ENCODE assay signal across 15 cellular contexts in the genomic region with DNA sequence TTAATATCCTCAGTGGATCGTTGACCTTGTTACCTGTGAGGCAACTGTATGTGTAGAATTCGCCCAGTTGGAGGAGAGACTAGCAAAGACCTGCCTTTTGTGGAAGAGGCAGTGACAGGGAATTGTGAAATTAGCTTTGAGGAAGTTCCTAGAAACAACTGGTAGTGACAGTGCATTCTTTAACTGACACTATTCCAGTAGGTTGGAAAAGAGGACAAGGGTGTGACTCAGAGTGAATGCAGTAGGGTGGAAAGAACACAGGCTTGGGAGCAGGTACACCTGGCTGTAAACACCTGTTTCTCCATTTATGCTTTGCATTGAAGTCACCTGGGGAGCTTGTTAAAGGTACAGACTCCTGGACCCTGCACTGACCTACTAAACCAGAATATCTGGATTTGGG.
DNase-seq lines count a peak whose midpoint lies in the region; ATAC-seq and TF ChIP-seq lines count a peak whose summit lies in the region.
"Had no signal": no experiment of that assay in that cellular context is flagged by ENCODE, and none has a peak within 500 bp of the region (broad histone marks: within the 10 kb centered on the region; RNA-seq: fewer than 3 reads in every experiment).

No MANE protein-coding gene starts in this region.

- no peaks in the 10 kb centered on the region for H3K36me3 ChIP-seq in body of pancreas (replicated peaks in 1 of 2; ENCODE audit: insufficient read depth in 1 of 2, low read depth in 2 of 2)
- H3K36me3 ChIP-seq: HAP-1, heart left ventricle had no signal

- H3K4me1 Mint-ChIP-seq in nephron progenitor cell (peaks cover 31% of the 10 kb centered on the region), mesothelial cell of epicardium (peaks cover 18% of the 10 kb centered on the region)
- peaks cover 8% of the 10 kb centered on the region for H3K4me1 Mint-ChIP-seq in activated T-cell treated with anti-CD3 and anti-CD28 coated beads, Interleukin-2, amount 50 U/mL, for 4 hours (ENCODE audit: low read depth)

- no peak overlapping the region for H3K4me3 ChIP-seq in body of pancreas
- H3K4me3 ChIP-seq: HAP-1 had no signal

- intact Hi-C loops in body of pancreas (cut with DNase I), result no loop called here

- H3K9me3 Mint-ChIP-seq in nephron progenitor cell (no peaks in the 10 kb centered on the region), mesothelial cell of epicardium (no peaks in the 10 kb centered on the region)
- H3K9me3 Mint-ChIP-seq in activated T-cell treated with anti-CD3 and anti-CD28 coated beads, Interleukin-2, amount 50 U/mL, for 4 hours, result no peaks in the 10 kb centered on the region
- H3K9me3 Mint-ChIP-seq: activated naive CD4-positive, alpha-beta T cell treated with anti-CD3 and anti-CD28 coated beads, Interleukin-2, amount 50 U/mL, for 72 hours had no signal

- H3K27ac ChIP-seq in body of pancreas, result peak overlapping the region; percentile 49 to 88 (median 80)

- H3K27ac Mint-ChIP-seq in nephron progenitor cell (no peak overlapping the region), mesothelial cell of epicardium (no peak overlapping the region)
- H3K27ac Mint-ChIP-seq: activated naive CD4-positive, alpha-beta T cell treated with anti-CD3 and anti-CD28 coated beads, Interleukin-2, amount 50 U/mL, for 72 hours had no signal

- 21 to 25% methylated on average over 2 of the region's 2 CpGs for WGBS in body of pancreas, 2 donors

- peak; percentile 73 for ATAC-seq in body of pancreas
- ATAC-seq in activated T-cell treated with anti-CD3 and anti-CD28 coated beads, Interleukin-2, amount 50 U/mL, for 4 hours, result no peak
- no peak for ATAC-seq in HG02759 (IDR thresholded peaks at IDR 0.05; ENCODE audit: unreplicated experiment)
- ATAC-seq: activated naive CD4-positive, alpha-beta T cell treated with anti-CD3 and anti-CD28 coated beads, Interleukin-2, amount 50 U/mL, for 72 hours; heart left ventricle had no signal

- TF ChIP-seq CTCF in body of pancreas (IDR thresholded peaks at IDR 0.05) (peak in 2 of 7 experiments; percentile 3 to 5), nephron progenitor cell (IDR thresholded peaks at IDR 0.05) (no peak), mesothelial cell of epicardium (IDR thresholded peaks at IDR 0.05; ENCODE audit: unreplicated experiment) (no peak)

- peak in 2 of 3 donors; percentile 5 to 12 for TF ChIP-seq POLR2A in body of pancreas (IDR thresholded peaks at IDR 0.05)

- DNase-seq in HuH-7 (ENCODE audit: low spot score) (peak; percentile 16), NCI-H2029 treated with DMSO at 0.1 percent for 48 hours (lab: John Stamatoyannopoulos, UW) (peak; percentile 67), body of pancreas (peak; percentile 52 to 81 (median 76)), nephron progenitor cell (no peak), mesothelial cell of epicardium (ENCODE audit: low spot score in 2 of 2, unreplicated experiment in 2 of 2) (no peak), D341Med (ENCODE audit: low spot score) (no peak)
- no peak for DNase-seq in activated T-cell treated with anti-CD3 and anti-CD28 coated beads, Interleukin-2, amount 50 U/mL, for 4 hours
- DNase-seq: erythroblast, heart left ventricle, NCI-H1092, NCI-H774, nucleus accumbens had no signal

- H3K36me3 Mint-ChIP-seq in nephron progenitor cell (ENCODE audit: low read depth) (no peaks in the 10 kb centered on the region), mesothelial cell of epicardium (no peaks in the 10 kb centered on the region)
- no peaks in the 10 kb centered on the region for H3K36me3 Mint-ChIP-seq in activated T-cell treated with anti-CD3 and anti-CD28 coated beads, Interleukin-2, amount 50 U/mL, for 4 hours (ENCODE audit: insufficient read depth)
- H3K36me3 Mint-ChIP-seq: activated naive CD4-positive, alpha-beta T cell treated with anti-CD3 and anti-CD28 coated beads, Interleukin-2, amount 50 U/mL, for 72 hours had no signal

- H3K4me1 ChIP-seq in body of pancreas, result peaks cover 47% of the 10 kb centered on the region
- H3K4me1 ChIP-seq: HAP-1 had no signal

- H3K27me3 Mint-ChIP-seq in nephron progenitor cell (ENCODE audit: low read depth, poor library complexity), result peaks cover 91% of the 10 kb centered on the region
- peaks cover 63% of the 10 kb centered on the region for H3K27me3 Mint-ChIP-seq in activated T-cell treated with anti-CD3 and anti-CD28 coated beads, Interleukin-2, amount 50 U/mL, for 4 hours (ENCODE audit: low read depth)
- peaks cover 97% of the 10 kb centered on the region for H3K27me3 Mint-ChIP-seq in mesothelial cell of epicardium (ENCODE audit: low read depth)

- H3K4me3 Mint-ChIP-seq in nephron progenitor cell (peak overlapping the region; percentile 88), mesothelial cell of epicardium (no peak overlapping the region)
- no peak overlapping the region for H3K4me3 Mint-ChIP-seq in activated T-cell treated with anti-CD3 and anti-CD28 coated beads, Interleukin-2, amount 50 U/mL, for 4 hours

- no peaks in the 10 kb centered on the region for H3K9me3 ChIP-seq in body of pancreas
- H3K9me3 ChIP-seq: HAP-1, heart left ventricle had no signal

- H3K27me3 ChIP-seq in body of pancreas, result no peaks in the 10 kb centered on the region

Comparison
In these comparisons a context has a peak if more than half of its experiments do, and no peak if none do; other contexts are left out.
1. DNase-seq: peak in HuH-7 (single experiment), NCI-H2029 treated with DMSO at 0.1 percent for 48 hours (single experiment) and body of pancreas (4 of 4); none in nephron progenitor cell (single experiment), activated T-cell treated with anti-CD3 and anti-CD28 coated beads, Interleukin-2, amount 50 U/mL, for 4 hours (single experiment), mesothelial cell of epicardium (0 of 2) and D341Med (single experiment).